ENCODE assay signal across 8 cellular contexts in genomic region chr12:123427036-123427769, GRCh38. TPM values are rescaled to one million over a fixed set of nuclear protein-coding genes. Genes with fewer than 3 reads are reported as not detected.
A peak's percentile ranks its signal among the peaks of the same experiment; 100 is the strongest.
DNase-seq lines count a peak whose midpoint lies in the region; ATAC-seq and TF ChIP-seq lines count a peak whose summit lies in the region.

No MANE protein-coding gene starts in this region.

- no peak overlapping the region for H2AFZ ChIP-seq in Karpas-422 (ENCODE audit: low read length)

- peak overlapping the region; percentile 61 for H3K4me2 ChIP-seq in DOHH2 (ENCODE audit: low read length)
- H3K4me2 ChIP-seq in Karpas-422 (ENCODE audit: low read depth, low read length, poor library complexity, severe bottlenecking): no peak overlapping the region

- H3K4me3 ChIP-seq in DOHH2 (ENCODE audit: low read length) (peak overlapping the region; percentile 47), Karpas-422 (ENCODE audit: low read length) (no peak overlapping the region), ascending aorta (no peak overlapping the region)

- peak overlapping the region; percentile 67 for H3K27ac ChIP-seq in DOHH2 (ENCODE audit: low read depth, low read length)
- no peak overlapping the region for H3K27ac ChIP-seq in Karpas-422 (ENCODE audit: low read length)
- H3K27ac ChIP-seq in ascending aorta: no peak overlapping the region

- H4K20me1 ChIP-seq in DOHH2 (ENCODE audit: control insufficient read depth, insufficient read depth, low read depth, low read length) (peaks cover 3% of the 10 kb centered on the region; the same call in 1 of the 2 replicates), Karpas-422 (ENCODE audit: insufficient read depth, low read depth, low read length) (no peaks in the 10 kb centered on the region)

- H3K27me3 Mint-ChIP-seq in activated T-cell treated with anti-CD3 and anti-CD28 coated beads, Interleukin-2, amount 50 U/mL, for 72 hours (ENCODE audit: low read depth): no peaks in the 10 kb centered on the region

- H3F3A ChIP-seq in DOHH2 (ENCODE audit: control insufficient read depth, insufficient read depth): peaks cover 9% of the 10 kb centered on the region

- H3K27me3 ChIP-seq in DOHH2 (ENCODE audit: control insufficient read depth, low read length) (no peaks in the 10 kb centered on the region), Karpas-422 (ENCODE audit: low read length) (no peaks in the 10 kb centered on the region), ascending aorta (no peaks in the 10 kb centered on the region)

- TF ChIP-seq CTCF in DOHH2 (IDR thresholded peaks at IDR 0.05; ENCODE audit: low read depth, low read length, poor library complexity, severe bottlenecking) (no peak), ascending aorta (IDR thresholded peaks at IDR 0.05) (no peak)

- H3K36me3 Mint-ChIP-seq in activated T-cell treated with anti-CD3 and anti-CD28 coated beads, Interleukin-2, amount 50 U/mL, for 72 hours (ENCODE audit: insufficient read depth in 2 of 2): peaks cover 17 to 33% of the 10 kb centered on the region in 2 donors

- no peaks in the 10 kb centered on the region for H3K9me3 Mint-ChIP-seq in activated T-cell treated with anti-CD3 and anti-CD28 coated beads, Interleukin-2, amount 50 U/mL, for 72 hours

- H3K4me1 Mint-ChIP-seq in activated T-cell treated with anti-CD3 and anti-CD28 coated beads, Interleukin-2, amount 50 U/mL, for 72 hours (ENCODE audit: low read depth): peaks cover 41% of the 10 kb centered on the region

- peaks cover 15% of the 10 kb centered on the region for H3K79me2 ChIP-seq in DOHH2 (ENCODE audit: control insufficient read depth, low read length)
- H3K79me2 ChIP-seq in Karpas-422 (ENCODE audit: low read length): no peaks in the 10 kb centered on the region

- H3K4me1 ChIP-seq in DOHH2 (ENCODE audit: control insufficient read depth, low read length) (peaks cover 41% of the 10 kb centered on the region), Karpas-422 (ENCODE audit: low read length) (peaks cover 6% of the 10 kb centered on the region), ascending aorta (peaks cover 0 to 6% of the 10 kb centered on the region in 2 donors)

- intact Hi-C loops in ascending aorta (cut with DNase I): no loop called here

- peak overlapping the region; percentile 67 to 84 for H3K4me3 Mint-ChIP-seq in activated T-cell treated with anti-CD3 and anti-CD28 coated beads, Interleukin-2, amount 50 U/mL, for 72 hours

- H3K9me3 ChIP-seq in DOHH2 (ENCODE audit: control insufficient read depth, insufficient read depth, low read length): no peaks in the 10 kb centered on the region
- no peaks in the 10 kb centered on the region for H3K9me3 ChIP-seq in Karpas-422 (ENCODE audit: low read length)
- H3K9me3 ChIP-seq in ascending aorta: no peaks in the 10 kb centered on the region

- ATAC-seq in GM19328 (IDR thresholded peaks at IDR 0.05; ENCODE audit: unreplicated experiment) (peak; percentile 91), HG03066 (IDR thresholded peaks at IDR 0.05; ENCODE audit: low read depth, unreplicated experiment) (peak; percentile 82)
- peak; percentile 68 to 71 for ATAC-seq in activated T-cell treated with anti-CD3 and anti-CD28 coated beads, Interleukin-2, amount 50 U/mL, for 72 hours (replicated peaks in 1 of 2)

- peaks cover 17% of the 10 kb centered on the region for H3K36me3 ChIP-seq in DOHH2 (ENCODE audit: control insufficient read depth, low read length)
- H3K36me3 ChIP-seq in Karpas-422 (ENCODE audit: insufficient read depth, low read length): no peaks in the 10 kb centered on the region
- H3K36me3 ChIP-seq in ascending aorta: peaks cover 67 to 82% of the 10 kb centered on the region in 2 donors

- H3K9ac ChIP-seq in Karpas-422 (ENCODE audit: low read length): no peak overlapping the region

- DNase-seq in activated T-cell treated with anti-CD3 and anti-CD28 coated beads, Interleukin-2, amount 50 U/mL, for 72 hours: peak; percentile 25 to 44
- DNase-seq in Karpas-422: no peak
- DNase-seq in ascending aorta (ENCODE audit: low spot score in 2 of 2): no peak
- no peak for DNase-seq in KG1 (lab: John Stamatoyannopoulos, UW)
- DNase-seq in AG20443 (ENCODE audit: low spot score): no peak

- H3K9me2 ChIP-seq in DOHH2 (replicated peaks; ENCODE audit: control insufficient read depth, low read length): no peaks in the 10 kb centered on the region
- no peaks in the 10 kb centered on the region for H3K9me2 ChIP-seq in Karpas-422 (replicated peaks; ENCODE audit: insufficient read depth, low read length)

- H3K27ac Mint-ChIP-seq in activated T-cell treated with anti-CD3 and anti-CD28 coated beads, Interleukin-2, amount 50 U/mL, for 72 hours: peak overlapping the region; percentile 95

RNA-seq across cellular contexts. Expression of gene RILPL2, which starts 9.3 kb away (rescaled TPM):
- 10 to 100 TPM; 13.6 to 13.9 TPM for total RNA-seq in activated T-cell treated with anti-CD3 and anti-CD28 coated beads, Interleukin-2, amount 50 U/mL, for 72 hours
- total RNA-seq in Karpas-422 (2014; rRNA removed; shearing (Covaris generic); ENCODE audit: low replicate concordance): 1.4 and 3.3 TPM in 2 replicates
- total RNA-seq in ascending aorta: 7.2 TPM

RNA-seq across cellular contexts. Expression of gene SNRNP35, which starts 30.7 kb away (rescaled TPM):
- 10 to 100 TPM; 38.2 to 42.3 TPM for total RNA-seq in activated T-cell treated with anti-CD3 and anti-CD28 coated beads, Interleukin-2, amount 50 U/mL, for 72 hours
- 12.6 and 25.3 TPM in 2 replicates for total RNA-seq in Karpas-422 (2014; rRNA removed; shearing (Covaris generic); ENCODE audit: low replicate concordance)
- 5.9 TPM for total RNA-seq in ascending aorta

RNA-seq across cellular contexts. Expression of gene KMT5A, which starts 43.3 kb away (rescaled TPM):
- 10 to 100 TPM; 67.4 to 83.7 TPM for total RNA-seq in activated T-cell treated with anti-CD3 and anti-CD28 coated beads, Interleukin-2, amount 50 U/mL, for 72 hours
- 44.1 and 48.4 TPM in 2 replicates for total RNA-seq in Karpas-422 (2014; rRNA removed; shearing (Covaris generic); ENCODE audit: low replicate concordance)
- total RNA-seq in ascending aorta: 16.8 TPM

Comparison
In these comparisons a context has a peak if more than half of its experiments do, and no peak if none do; other contexts are left out.
1. DNase-seq: peak in activated T-cell treated with anti-CD3 and anti-CD28 coated beads, Interleukin-2, amount 50 U/mL, for 72 hours (2 of 2); none in Karpas-422 (single experiment), ascending aorta (0 of 2), KG1 (single experiment) and AG20443 (single experiment).
2. Peak in every context shown above with its lines, with median percentiles within 50 percentile points of each other: ATAC-seq.